In genomic region chr17:8459109-8459508, GRCh38 we compare ENCODE assay signal across 15 cellular contexts. TPM values are rescaled to one million over a fixed set of nuclear protein-coding genes. Genes with fewer than 3 reads are reported as not detected.
DNase-seq lines count a peak whose midpoint lies in the region; ATAC-seq, FAIRE-seq and TF ChIP-seq lines count a peak whose summit lies in the region.
"Had no signal": no experiment of that assay in that cellular context is flagged by ENCODE, and none has a peak within 500 bp of the region (broad histone marks: within the 10 kb centered on the region; RNA-seq: fewer than 3 reads in every experiment).

No MANE protein-coding gene starts in this region.

- TF ChIP-seq CTCF in endothelial cell of umbilical vein (IDR thresholded peaks at IDR 0.05; ENCODE audit: extremely low read depth in 1 of 2, insufficient read depth in 1 of 2, low read depth in 1 of 2, low read length in 2 of 2): no peak

- TF ChIP-seq POLR2A in endothelial cell of umbilical vein (IDR thresholded peaks at IDR 0.05; ENCODE audit: low read depth, low read length): no peak

- dilution Hi-C loops in endothelial cell of umbilical vein (cut with MboI; ENCODE audit: extremely low pct_ligation_motif_present, low sequenced_read_pairs): no loop called here

- H3K4me3 ChIP-seq in endothelial cell of umbilical vein (replicated peaks in 1 of 3; ENCODE audit: insufficient read depth in 1 of 3, low read depth in 1 of 3, low read length in 3 of 3): no peak overlapping the region

- H3K27me3 ChIP-seq in endothelial cell of umbilical vein (ENCODE audit: control insufficient read depth in 2 of 2, insufficient read depth in 2 of 2, low read length in 2 of 2): no peaks in the 10 kb centered on the region

- BruUV-seq in endothelial cell of umbilical vein (replicated peaks; lab: Mats Ljungman, UMichigan): no TSS peak

- H4K20me1 ChIP-seq in endothelial cell of umbilical vein (replicated peaks; ENCODE audit: control insufficient read depth, extremely low read depth, insufficient read depth, low read length): no peaks in the 10 kb centered on the region

- FAIRE-seq in endothelial cell of umbilical vein (lab: Jason Lieb, UNC): peak; percentile 26
- FAIRE-seq: H1, RCC 7860 had no signal

- no peaks in the 10 kb centered on the region for H3K4me1 ChIP-seq in endothelial cell of umbilical vein (ENCODE audit: control insufficient read depth, extremely low read depth, insufficient read depth, low read length)

- ATAC-seq in GM21528 (IDR thresholded peaks at IDR 0.05; ENCODE audit: low FRiP score, unreplicated experiment): no peak
- ATAC-seq: Right ventricle myocardium inferior had no signal

- H3K4me2 ChIP-seq in endothelial cell of umbilical vein (ENCODE audit: insufficient read depth, low read length): no peak overlapping the region

- intact Hi-C loops in endothelial cell of umbilical vein (cut with micrococcal nuclease): no loop called here

- H3K27ac ChIP-seq in endothelial cell of umbilical vein (ENCODE audit: insufficient read depth, low read depth, low read length): no peak overlapping the region

- H2AFZ ChIP-seq in endothelial cell of umbilical vein (ENCODE audit: low read depth, low read length): no peak overlapping the region

- H3K79me2 ChIP-seq in endothelial cell of umbilical vein (ENCODE audit: control insufficient read depth, insufficient read depth, low read length): peaks cover 35% of the 10 kb centered on the region

- no peaks in the 10 kb centered on the region for H3K9me1 ChIP-seq in endothelial cell of umbilical vein (replicated peaks; ENCODE audit: control insufficient read depth, extremely low read depth, insufficient read depth, low read length)

- peaks cover 30 to 31% of the 10 kb centered on the region in 2 experiments for H3K36me3 ChIP-seq in endothelial cell of umbilical vein (ENCODE audit: control insufficient read depth in 2 of 2, extremely low read depth in 1 of 2, insufficient read depth in 2 of 2, low read length in 2 of 2)

- POLR2A ChIA-PET in endothelial cell of umbilical vein (lab: Charles Lee): no interaction called here

- DNase-seq in NCI-H1105 treated with DMSO at 0.1 percent for 48 hours (lab: John Stamatoyannopoulos, UW) (peak; percentile 99), NCI-H1436 (lab: John Stamatoyannopoulos, UW) (peak; percentile 83), NCI-H2171 (lab: John Stamatoyannopoulos, UW) (peak; percentile 49), endothelial cell of umbilical vein (ENCODE audit: low read depth, low spot score) (no peak), NK-92 (lab: John Stamatoyannopoulos, UW; ENCODE audit: unreplicated experiment) (no peak), LoVo (ENCODE audit: low spot score) (no peak)
- DNase-seq: ACHN; C1 segment of cervical spinal cord; DND-41; NCI-H524; NK-92 treated with Interleukin-12 subunit alpha and Interleukin-12 subunit beta, amount 100 ng/mL, for 24 hours had no signal

- CTCF ChIA-PET in endothelial cell of umbilical vein (lab: Charles Lee): interaction anchor here (0.9 to 1.3 kb wide), 3 partner anchors 14 to 286 kb away, joined by 3 to 4 read pairs (median 3); no protein-coding TSS in a partner anchor

- no peaks in the 10 kb centered on the region for H3K9me3 ChIP-seq in endothelial cell of umbilical vein (replicated peaks; ENCODE audit: control insufficient read depth, insufficient read depth, low read length)

- H3K9ac ChIP-seq in endothelial cell of umbilical vein (replicated peaks; ENCODE audit: extremely low read depth, insufficient read depth, low read length): no peak overlapping the region

TF ChIP-seq in endothelial cell of umbilical vein, 7 proteins besides CTCF, POLR2A, EP300 and RAD21:
- TF ChIP-seq MYC (IDR thresholded peaks at IDR 0.05; ENCODE audit: low read depth, low read length) (no peak), POLR2AphosphoS5 (IDR thresholded peaks at IDR 0.05; ENCODE audit: insufficient read depth, low read depth, low read length) (no peak), JUN (IDR thresholded peaks at IDR 0.05; ENCODE audit: borderline replicate concordance, insufficient read depth, insufficient read length, low read depth) (no peak), FOS (IDR thresholded peaks at IDR 0.05; ENCODE audit: borderline replicate concordance, insufficient read depth, low read length) (no peak), EZH2 (IDR thresholded peaks at IDR 0.05; ENCODE audit: borderline replicate concordance, low read depth, low read length, severe bottlenecking) (no peak), GATA2 (IDR thresholded peaks at IDR 0.05; ENCODE audit: insufficient read depth, insufficient read length, low read depth, low read length) (no peak)
- TF ChIP-seq, protein P1, sequence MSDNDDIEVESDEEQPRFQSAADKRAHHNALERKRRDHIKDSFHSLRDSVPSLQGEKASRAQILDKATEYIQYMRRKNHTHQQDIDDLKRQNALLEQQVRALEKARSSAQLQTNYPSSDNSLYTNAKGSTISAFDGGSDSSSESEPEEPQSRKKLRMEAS (IDR thresholded peaks at IDR 0.05; ENCODE audit: insufficient read depth, insufficient read length): no peak
TF ChIP-seq in endothelial cell of umbilical vein: peak in this region for 0.

RNA-seq across cellular contexts. Expression of gene NDEL1, which starts 23.4 kb away (rescaled TPM):
- 60.0 and 65.7 TPM in 2 replicates for total RNA-seq in endothelial cell of umbilical vein
- polyA plus RNA-seq in endothelial cell of umbilical vein: 87.4 and 93.0 TPM in 2 replicates
- polyA plus RNA-seq in endothelial cell of umbilical vein (2011; cell fraction: cytosol; rRNA removed): 52.9 and 54.7 TPM in 2 replicates
- 106 and 118 TPM in 2 replicates for polyA plus RNA-seq in endothelial cell of umbilical vein (2011; cell fraction: nucleus; rRNA removed)
- 53.3 and 59.4 TPM in 2 replicates for polyA plus RNA-seq in endothelial cell of umbilical vein (2012)
- 59.7 and 66.7 TPM in 2 replicates for polyA minus RNA-seq in endothelial cell of umbilical vein
- polyA minus RNA-seq in endothelial cell of umbilical vein (2011; cell fraction: cytosol; rRNA and poly(A)+ RNA removed): 21.3 TPM
- polyA minus RNA-seq in endothelial cell of umbilical vein (2011; cell fraction: nucleus; rRNA and poly(A)+ RNA removed): 80.1 and 92.6 TPM in 2 replicates

Comparison
In these comparisons a context has a peak if more than half of its experiments do, and no peak if none do; other contexts are left out.
1. DNase-seq: peak in NCI-H1105 treated with DMSO at 0.1 percent for 48 hours (single experiment), NCI-H1436 (single experiment) and NCI-H2171 (single experiment); none in endothelial cell of umbilical vein (single experiment), NK-92 (single experiment) and LoVo (single experiment).